In genomic region chr22:27329471-27329870, GRCh38 we compare ENCODE assay signal across 22 cellular contexts.
DNase-seq lines count a peak whose midpoint lies in the region; ATAC-seq, FAIRE-seq and TF ChIP-seq lines count a peak whose summit lies in the region.
"Had no signal": no experiment of that assay in that cellular context is flagged by ENCODE, and none has a peak within 500 bp of the region (broad histone marks: within the 10 kb centered on the region; RNA-seq: fewer than 3 reads in every experiment).

No MANE protein-coding gene starts in this region.

- DNase-seq in GM23338 (ENCODE audit: low spot score) (peak; percentile 82), NCI-H2227 treated with DMSO at 0.1 percent for 48 hours (lab: John Stamatoyannopoulos, UW) (peak; percentile 13), nephron progenitor cell (no peak), DMS53 (lab: John Stamatoyannopoulos, UW) (no peak), cardiac septum (ENCODE audit: low spot score) (no peak)
- DNase-seq: activated CD4-positive, alpha-beta T cell treated with anti-CD3 and anti-CD28 coated beads, Interleukin-2, amount 10 ng/mL, durations not matched to agents 7 days and 5 days; activated gamma-delta T cell treated with Interleukin-2 at 50 U/mL for 16 hours; amniotic stem cell; CD4-positive, alpha-beta memory T cell; DMS79 treated with DMSO at 0.1 percent for 48 hours; heart right ventricle; NCI-H1417 treated with DMSO at 0.1 percent for 48 hours; NCI-H69; posterior cingulate gyrus; T-cell had no signal

- H3K4me2 ChIP-seq in GM23338: no peak overlapping the region

- H3K27me3 ChIP-seq in GM23338 (ENCODE audit: insufficient read depth): no peaks in the 10 kb centered on the region
- H3K27me3 ChIP-seq: thyroid gland had no signal

- H3K36me3 Mint-ChIP-seq in GM23338 (ENCODE audit: low read depth) (no peaks in the 10 kb centered on the region), nephron progenitor cell (ENCODE audit: low read depth) (no peaks in the 10 kb centered on the region)
- H3K36me3 Mint-ChIP-seq: CD4-positive, alpha-beta memory T cell; memory B cell; T-cell had no signal

- H3K9me3 Mint-ChIP-seq in GM23338: no peaks in the 10 kb centered on the region
- no peaks in the 10 kb centered on the region for H3K9me3 Mint-ChIP-seq in nephron progenitor cell
- H3K9me3 Mint-ChIP-seq: activated CD4-positive, alpha-beta T cell treated with anti-CD3 and anti-CD28 coated beads, Interleukin-2, amount 10 ng/mL, durations not matched to agents 7 days and 5 days had no signal

- 0 out of 2 replicates have a peak, but pooled peaks cover 3% of the 10 kb centered on the region for H3K9me2 ChIP-seq in GM23338 (ENCODE audit: insufficient read depth)

- ATAC-seq in GM23338 (peak; percentile 87), HG02798 (IDR thresholded peaks at IDR 0.05; ENCODE audit: poor library complexity, unreplicated experiment) (no peak)
- ATAC-seq: heart right ventricle, Right ventricle myocardium inferior had no signal

- H3F3A ChIP-seq in GM23338 (replicated peaks; ENCODE audit: low read depth): no peaks in the 10 kb centered on the region

- H3K79me2 ChIP-seq in GM23338 (replicated peaks; ENCODE audit: insufficient read depth): no peaks in the 10 kb centered on the region

- H3K27ac ChIP-seq in GM23338 (ENCODE audit: low read depth): no peak overlapping the region
- H3K27ac ChIP-seq: epithelial cell of prostate, heart right ventricle, thyroid gland had no signal

- no peak overlapping the region for H3K4me3 ChIP-seq in GM23338
- H3K4me3 ChIP-seq: heart right ventricle, thyroid gland had no signal

- H3K27ac Mint-ChIP-seq in GM23338: no peak overlapping the region
- no peak overlapping the region for H3K27ac Mint-ChIP-seq in nephron progenitor cell
- H3K27ac Mint-ChIP-seq: activated CD4-positive, alpha-beta T cell treated with anti-CD3 and anti-CD28 coated beads, Interleukin-2, amount 10 ng/mL, durations not matched to agents 7 days and 5 days; CD4-positive, alpha-beta memory T cell; memory B cell; T-cell had no signal

- H3K27me3 Mint-ChIP-seq in GM23338 (ENCODE audit: insufficient read depth, low read depth, poor library complexity): peaks cover 4% of the 10 kb centered on the region
- H3K27me3 Mint-ChIP-seq in nephron progenitor cell (ENCODE audit: low read depth, poor library complexity): peaks cover 63% of the 10 kb centered on the region

- peak; percentile 43 for FAIRE-seq in endometrium (lab: Jason Lieb, UNC)
- FAIRE-seq: H54 had no signal

- H3K4me3 Mint-ChIP-seq in GM23338 (peak overlapping the region; percentile 44), nephron progenitor cell (peak overlapping the region; percentile 16)
- H3K4me3 Mint-ChIP-seq: activated CD4-positive, alpha-beta T cell treated with anti-CD3 and anti-CD28 coated beads, Interleukin-2, amount 10 ng/mL, durations not matched to agents 7 days and 5 days; memory B cell; T-cell had no signal

- H3K4me1 Mint-ChIP-seq in GM23338: peaks cover 18% of the 10 kb centered on the region
- H3K4me1 Mint-ChIP-seq in nephron progenitor cell: peaks cover 33% of the 10 kb centered on the region
- H3K4me1 Mint-ChIP-seq: activated CD4-positive, alpha-beta T cell treated with anti-CD3 and anti-CD28 coated beads, Interleukin-2, amount 10 ng/mL, durations not matched to agents 7 days and 5 days; CD4-positive, alpha-beta memory T cell; memory B cell; T-cell had no signal

- no peak for TF ChIP-seq CTCF in GM23338 (conservative IDR thresholded peaks at IDR 0.05; ENCODE audit: low read depth in 2 of 2)
- no peak for TF ChIP-seq CTCF in nephron progenitor cell (IDR thresholded peaks at IDR 0.05)

- no peaks in the 10 kb centered on the region for H4K20me1 ChIP-seq in GM23338 (replicated peaks; ENCODE audit: insufficient read depth)

- H2AFZ ChIP-seq in GM23338: no peak overlapping the region

- peaks cover 16% of the 10 kb centered on the region for H3K4me1 ChIP-seq in GM23338 (ENCODE audit: insufficient read depth)

- intact Hi-C loops in cardiac septum (cut with DNase I): loop anchor here (10.0 kb wide), 1 partner anchor 575 kb away; no protein-coding TSS in a partner anchor

- H3K36me3 ChIP-seq in GM23338 (ENCODE audit: insufficient read depth): no peaks in the 10 kb centered on the region
- H3K36me3 ChIP-seq: heart right ventricle, thyroid gland had no signal

TF ChIP-seq in GM23338, 12 proteins besides CTCF, POLR2A, EP300 and RAD21 (continues in another document):
- TF ChIP-seq JUNB (IDR thresholded peaks at IDR 0.05; ENCODE audit: unreplicated experiment): no peak
- no peak for TF ChIP-seq EZH2phosphoT487 (IDR thresholded peaks at IDR 0.05; ENCODE audit: unreplicated experiment)
- no peak for TF ChIP-seq REST (IDR thresholded peaks at IDR 0.05; ENCODE audit: unreplicated experiment)

Comparison
In these comparisons a context has a peak if more than half of its experiments do, and no peak if none do; other contexts are left out.
1. DNase-seq: peak in GM23338 (single experiment) and NCI-H2227 treated with DMSO at 0.1 percent for 48 hours (single experiment); none in nephron progenitor cell (single experiment), DMS53 (single experiment) and cardiac septum (single experiment).